In genomic region chr1:226820935-226821718, GRCh38 we compare ENCODE assay signal across 9 cellular contexts. TPM values are rescaled to one million over a fixed set of nuclear protein-coding genes. Genes with fewer than 3 reads are reported as not detected.
DNase-seq lines count a peak whose midpoint lies in the region; TF ChIP-seq lines count a peak whose summit lies in the region.
"Had no signal": no experiment of that assay in that cellular context is flagged by ENCODE, and none has a peak within 500 bp of the region (broad histone marks: within the 10 kb centered on the region; RNA-seq: fewer than 3 reads in every experiment).

No MANE protein-coding gene starts in this region.

- H3K4me3 ChIP-seq in BJ (ENCODE audit: low read depth, low read length), result no peak overlapping the region
- no peak overlapping the region for H3K4me3 ChIP-seq in foreskin fibroblast (ENCODE audit: low read depth in 1 of 2, low read length in 2 of 2)

- CTCF ChIA-PET in BJ (lab: Yijun Ruan, JAX), result interaction anchor here (0.6 to 9.5 kb wide), 7 partner anchors 28 to 188 kb away, joined by 3 to 126 read pairs (median 3); no protein-coding TSS in a partner anchor

- no peak for TF ChIP-seq CTCF in BJ (IDR thresholded peaks at IDR 0.05; ENCODE audit: insufficient read depth, low read depth, low read length)
- TF ChIP-seq CTCF in foreskin fibroblast (IDR thresholded peaks at IDR 0.05; ENCODE audit: low read depth, low read length), result no peak

- no peaks in the 10 kb centered on the region for H3K36me3 ChIP-seq in BJ (ENCODE audit: control insufficient read depth, insufficient read depth, low read length)

- in situ Hi-C loops in SK-MEL-5 (cut with HindIII; ENCODE audit: low pct_unique_long_range_greater_than_20kb, low sequenced_read_pairs), result no loop called here

- POLR2A ChIA-PET in BJ (lab: Charles Lee), result no interaction called here

- DNase-seq in BJ (ENCODE audit: low read depth) (peak; percentile 97), SK-MEL-5 (ENCODE audit: low read depth, low spot score) (peak; percentile 16), foreskin fibroblast (peak; percentile 97 to 99), pons (ENCODE audit: low spot score) (peak; percentile 73), activated T-cell treated with anti-CD3 and anti-CD28 coated beads for 4 hours (no peak), SW480 (ENCODE audit: low spot score) (no peak), putamen (ENCODE audit: low spot score) (no peak)
- no peak for DNase-seq in activated T-cell treated with anti-CD3 and anti-CD28 coated beads, Interleukin-2, amount 50 U/mL, for 48 hours
- DNase-seq: activated CD4-positive, alpha-beta T cell treated with anti-CD3 and anti-CD28 coated beads for 48 hours had no signal

- no peaks in the 10 kb centered on the region for H3K27me3 ChIP-seq in BJ (ENCODE audit: control insufficient read depth, insufficient read depth, low read length)

RNA-seq across cellular contexts. Expression of gene PSEN2, which starts 49.3 kb away (rescaled TPM):
- 23.4 and 32.1 TPM in 2 replicates for polyA plus RNA-seq in BJ (2011; rRNA removed)
- 16.4 and 23.5 TPM in 2 replicates for polyA minus RNA-seq in BJ (2011; rRNA and poly(A)+ RNA removed)
- total RNA-seq in SK-MEL-5 (2014; rRNA removed; shearing (Covaris generic)), result 79.2 and 81.6 TPM in 2 replicates
- polyA plus RNA-seq in SK-MEL-5 (2015; cell fraction: cytosol; rRNA removed), result 47.6 and 50.3 TPM in 2 replicates
- polyA plus RNA-seq in SK-MEL-5 (2015; cell fraction: nucleus; rRNA removed), result 71.5 and 96.9 TPM in 2 replicates

Comparison
In these comparisons a context has a peak if more than half of its experiments do, and no peak if none do; other contexts are left out.
1. DNase-seq: peak in BJ (single experiment), SK-MEL-5 (single experiment), foreskin fibroblast (2 of 2) and pons (single experiment); none in activated T-cell treated with anti-CD3 and anti-CD28 coated beads for 4 hours (single experiment), activated T-cell treated with anti-CD3 and anti-CD28 coated beads, Interleukin-2, amount 50 U/mL, for 48 hours (0 of 2), SW480 (single experiment) and putamen (single experiment).